In genomic region chr7:143099579-143099978, GRCh38 we compare ENCODE assay signal across 15 cellular contexts. TPM values are rescaled to one million over a fixed set of nuclear protein-coding genes. Genes with fewer than 3 reads are reported as not detected.
"Had no signal": no experiment of that assay in that cellular context is flagged by ENCODE, and none has a peak within 500 bp of the region (broad histone marks: within the 10 kb centered on the region; RNA-seq: fewer than 3 reads in every experiment).

No MANE protein-coding gene starts in this region.

RNA-seq across cellular contexts. Expression of gene PIP, which starts 32.3 kb away (rescaled TPM):
- total RNA-seq: stomach, subcutaneous adipose tissue, temporal lobe, testis, thyroid gland, tibial nerve, transverse colon, upper lobe of right lung, ureter, urinary bladder, uterus had no signal
- polyA plus RNA-seq: urinary bladder had no signal

RNA-seq across cellular contexts. Expression of gene OR6V1, which starts 47.4 kb away (rescaled TPM):
- total RNA-seq: stomach, subcutaneous adipose tissue, suprapubic skin, temporal lobe, testis, thoracic aorta, thyroid gland, tibial nerve, transverse colon, upper lobe of left lung, upper lobe of right lung, ureter, urinary bladder, uterus, vagina had no signal
- polyA plus RNA-seq: stomach, urinary bladder had no signal
